Comparison of ENCODE assay signal across 28 cellular contexts in the genomic region with DNA sequence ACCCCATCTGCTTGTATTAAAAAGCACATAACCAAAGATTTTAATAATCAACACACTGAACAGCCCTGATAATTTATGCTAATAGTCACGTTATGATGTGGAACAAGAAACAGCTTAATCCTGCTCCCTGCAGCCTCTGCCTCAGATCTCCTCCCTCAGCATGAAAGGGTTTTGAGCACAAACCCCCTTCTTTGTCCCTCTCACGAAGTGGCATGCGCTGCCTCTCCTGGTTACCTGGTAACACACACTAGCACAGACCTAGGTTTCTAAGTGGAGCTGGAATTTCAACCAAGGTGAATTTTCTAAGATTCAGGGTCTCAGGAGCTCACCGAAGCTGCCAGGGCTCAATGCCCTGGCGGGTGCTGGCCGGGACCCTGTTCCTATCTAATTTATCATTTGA. TPM values are rescaled to one million over a fixed set of nuclear protein-coding genes. Genes with fewer than 3 reads are reported as not detected.
DNase-seq lines count a peak whose midpoint lies in the region; ATAC-seq and TF ChIP-seq lines count a peak whose summit lies in the region.
"Had no signal": no experiment of that assay in that cellular context is flagged by ENCODE, and none has a peak within 500 bp of the region (broad histone marks: within the 10 kb centered on the region; RNA-seq: fewer than 3 reads in every experiment).

No MANE protein-coding gene starts in this region.

- peak; percentile 22 for DNase-seq in NCI-H2107 treated with DMSO at 0.1 percent for 48 hours (lab: John Stamatoyannopoulos, UW; ENCODE audit: unreplicated experiment)
- no peak for DNase-seq in NCI-H2107 (lab: John Stamatoyannopoulos, UW)
- DNase-seq in GM23338 (ENCODE audit: low spot score), result peak; percentile 48
- peak; percentile 27 for DNase-seq in NCI-H69 (lab: John Stamatoyannopoulos, UW)
- DNase-seq in mesendoderm, result peak; percentile 34
- no peak for DNase-seq in ovary
- DNase-seq in aorta, result no peak
- DNase-seq: ACHN; CD4-positive, alpha-beta T cell; COR-L47; MM.1S; NCI-H1048; NCI-H1436; NCI-H187 treated with DMSO at 0.1 percent for 48 hours; NCI-H2171 treated with DMSO at 0.1 percent for 48 hours; NCI-H510A; SHP77 treated with DMSO at 0.1 percent for 48 hours had no signal

- no peaks in the 10 kb centered on the region for H4K20me1 ChIP-seq in GM23338 (replicated peaks; ENCODE audit: insufficient read depth)

- H3K27me3 ChIP-seq in GM23338 (ENCODE audit: insufficient read depth) (peaks cover 18% of the 10 kb centered on the region), mesendoderm (ENCODE audit: insufficient read depth, low read length, poor library complexity) (no peaks in the 10 kb centered on the region), ovary (no peaks in the 10 kb centered on the region), aorta (ENCODE audit: control insufficient read depth in 1 of 2, insufficient read depth in 2 of 2, low read length in 1 of 2) (no peaks in the 10 kb centered on the region)

- peaks cover 23% of the 10 kb centered on the region for H3K27me3 Mint-ChIP-seq in GM23338 (ENCODE audit: insufficient read depth, low read depth, poor library complexity)

- no peak overlapping the region for H4K5ac ChIP-seq in mesendoderm (ENCODE audit: low read length)

- no peak overlapping the region for H3K18ac ChIP-seq in mesendoderm (ENCODE audit: low read length)

- H3K4me1 Mint-ChIP-seq in GM23338, result peaks cover 55% of the 10 kb centered on the region

- no peak overlapping the region for H3K9ac ChIP-seq in mesendoderm (ENCODE audit: low read length)
- H3K9ac ChIP-seq: BLaER1 had no signal

- peak overlapping the region; percentile 14; the same call in 1 of the 2 replicates for H3K27ac Mint-ChIP-seq in GM23338
- H3K27ac Mint-ChIP-seq: CD4-positive, alpha-beta T cell had no signal

- no peaks in the 10 kb centered on the region for H3K79me2 ChIP-seq in GM23338 (replicated peaks; ENCODE audit: insufficient read depth)
- H3K79me2 ChIP-seq in mesendoderm (ENCODE audit: control insufficient read depth, insufficient read depth, low read length), result no peaks in the 10 kb centered on the region

- no peak overlapping the region for H2AFZ ChIP-seq in GM23338

- peaks cover 6% of the 10 kb centered on the region; the same call in 1 of the 2 replicates for H3F3A ChIP-seq in GM23338 (replicated peaks; ENCODE audit: low read depth)

- intact Hi-C loops in ovary (cut with DNase I) (loop anchor here in 2 of 4 donors (10.0 kb wide), 2 partner anchors 54 to 324 kb away; no protein-coding TSS in a partner anchor), aorta (cut with DNase I) (no loop called here)

- no peak for TF ChIP-seq POLR2A in ovary (IDR thresholded peaks at IDR 0.05)

- peaks cover 26% of the 10 kb centered on the region for H3K4me1 ChIP-seq in GM23338 (ENCODE audit: insufficient read depth)
- peaks cover 3% of the 10 kb centered on the region for H3K4me1 ChIP-seq in mesendoderm (ENCODE audit: control insufficient read depth, low read depth, low read length)
- H3K4me1 ChIP-seq in ovary (ENCODE audit: insufficient read depth), result no peaks in the 10 kb centered on the region
- H3K4me1 ChIP-seq in aorta (ENCODE audit: control insufficient read depth in 1 of 2, insufficient read depth in 2 of 2, low read length in 2 of 2), result no peaks in the 10 kb centered on the region

- H3K56ac ChIP-seq in mesendoderm (ENCODE audit: low read length), result no peak overlapping the region

- H3K4me2 ChIP-seq in GM23338 (no peak overlapping the region), mesendoderm (ENCODE audit: low read length) (no peak overlapping the region)
- H3K4me2 ChIP-seq: BLaER1 had no signal

- no peaks in the 10 kb centered on the region for H3K36me3 ChIP-seq in GM23338 (ENCODE audit: insufficient read depth)
- no peaks in the 10 kb centered on the region for H3K36me3 ChIP-seq in mesendoderm (ENCODE audit: control insufficient read depth, insufficient read depth, low read length)
- no peaks in the 10 kb centered on the region for H3K36me3 ChIP-seq in ovary
- no peaks in the 10 kb centered on the region for H3K36me3 ChIP-seq in aorta (ENCODE audit: control insufficient read depth in 1 of 2, insufficient read depth in 2 of 2, low read length in 1 of 2)
- H3K36me3 ChIP-seq: BLaER1, HAP-1 had no signal

- no peak overlapping the region for H4K8ac ChIP-seq in mesendoderm (ENCODE audit: low read depth, low read length)

- H2BK5ac ChIP-seq in mesendoderm (ENCODE audit: low read length), result no peak overlapping the region

- no peaks in the 10 kb centered on the region for H3K36me3 Mint-ChIP-seq in GM23338 (ENCODE audit: low read depth)

- H3K79me1 ChIP-seq in mesendoderm (ENCODE audit: low read length), result no peaks in the 10 kb centered on the region

- no peak overlapping the region for H2BK120ac ChIP-seq in mesendoderm (ENCODE audit: low read depth, low read length)

- H3K4me3 Mint-ChIP-seq in GM23338, result no peak overlapping the region; the same call in 2 of the 3 replicates
- H3K4me3 Mint-ChIP-seq: CD4-positive, alpha-beta T cell had no signal

- ATAC-seq in GM23338 (peak; percentile 7; the same call in 2 of the 3 replicates), GM18511 (IDR thresholded peaks at IDR 0.05; ENCODE audit: unreplicated experiment) (no peak), aorta (ENCODE audit: low FRiP score) (no peak)
- ATAC-seq: HepG2, K562 had no signal

- no peak for TF ChIP-seq EP300 in ovary (IDR thresholded peaks at IDR 0.05)

- no peak overlapping the region for H3K27ac ChIP-seq in GM23338 (ENCODE audit: low read depth)
- H3K27ac ChIP-seq in mesendoderm (ENCODE audit: low read depth, low read length), result no peak overlapping the region
- H3K27ac ChIP-seq in ovary, result no peak overlapping the region
- H3K27ac ChIP-seq in aorta (ENCODE audit: low read depth in 1 of 2, low read length in 2 of 2), result no peak overlapping the region
- H3K27ac ChIP-seq: 22Rv1, BLaER1, HL-60, RWPE1, SK-N-MC had no signal

- no peak overlapping the region for H3K4ac ChIP-seq in mesendoderm (ENCODE audit: low read depth, low read length)

- H3K9me3 ChIP-seq in ovary, result no peaks in the 10 kb centered on the region
- no peaks in the 10 kb centered on the region for H3K9me3 ChIP-seq in aorta (ENCODE audit: control insufficient read depth, low read length)
- H3K9me3 ChIP-seq: BLaER1, HAP-1 had no signal

- no peaks in the 10 kb centered on the region for H3K9me3 Mint-ChIP-seq in GM23338
- H3K9me3 Mint-ChIP-seq: CD4-positive, alpha-beta T cell had no signal

- H3K23ac ChIP-seq in mesendoderm (ENCODE audit: low read length), result no peak overlapping the region

- no peak overlapping the region for H2AK5ac ChIP-seq in mesendoderm (ENCODE audit: low read length)

- no CpG with 5 or more reads among the region's 6 CpGs for WGBS in mesendoderm (ENCODE audit: extremely low coverage, insufficient coverage, low lambda C conversion rate)
- WGBS in ovary, 3 donors, result 64 to 66% (median 64%) methylated on average over 6 of the region's 6 CpGs
- 69 to 77% methylated on average over 6 of the region's 6 CpGs for WGBS in aorta, 2 donors

- TF ChIP-seq CTCF in GM23338 (conservative IDR thresholded peaks at IDR 0.05; ENCODE audit: low read depth in 2 of 2) (no peak), ovary (IDR thresholded peaks at IDR 0.05) (no peak)

- H3K4me3 ChIP-seq in GM23338, result no peak overlapping the region
- H3K4me3 ChIP-seq in mesendoderm (ENCODE audit: low read length), result no peak overlapping the region
- H3K4me3 ChIP-seq in ovary, result no peak overlapping the region
- no peak overlapping the region for H3K4me3 ChIP-seq in aorta (ENCODE audit: low read length in 2 of 2)
- H3K4me3 ChIP-seq: BLaER1, HAP-1, K562, SK-N-MC had no signal

- no peaks in the 10 kb centered on the region for H3K9me2 ChIP-seq in GM23338 (ENCODE audit: insufficient read depth)

- no peak overlapping the region for H2BK15ac ChIP-seq in mesendoderm (replicated peaks; ENCODE audit: low read depth)

TF ChIP-seq in GM23338, 12 proteins besides CTCF, POLR2A, EP300 and RAD21 (continues in another document):
- TF ChIP-seq CREB1 (CRISPR knock-in tag; IDR thresholded peaks at IDR 0.05; ENCODE audit: low read depth), result no peak
- TF ChIP-seq EZH2 (IDR thresholded peaks at IDR 0.05; ENCODE audit: low read depth, unreplicated experiment), result no peak

RNA-seq across cellular contexts. Expression of a gene that starts 5.0 kb away (rescaled TPM):
- 75.6 and 78.5 TPM in 2 replicates for total RNA-seq in GM23338 (2014; rRNA removed; shearing (Covaris generic))
- 9.4 and 9.6 TPM in 2 replicates for polyA plus RNA-seq in GM23338 (2016; fragmentation: Nextera tagmentation; extraction: Ambion mirVana)
- 8.6 TPM for polyA plus RNA-seq in mesendoderm (2013, experiment 1 of 2)
- 8.8 TPM for polyA plus RNA-seq in mesendoderm (2013, experiment 2 of 2)
- total RNA-seq in ovary, result under 1 TPM in 2 of 7 donors, not detected in 5; 0.31 to 0.42 TPM
- polyA plus RNA-seq in ovary, result under 1 TPM in 1 of 2 donors, not detected in 1; 0.28 TPM
- 10 to 100 TPM in 1 of 2 donors, 1 to 10 TPM in 1; 5.9 to 27.8 TPM for total RNA-seq in aorta
- polyA plus RNA-seq in aorta, result 1 to 10 TPM in 1 of 2 donors, under 1 TPM in 1; 0.72 to 2.0 TPM
- total RNA-seq: CD4-positive, alpha-beta T cell; G401; HT-29; K562 had no signal
- polyA plus RNA-seq: HepG2, K562 had no signal

RNA-seq across cellular contexts. Expression of a gene that starts 26.7 kb away (rescaled TPM):
- total RNA-seq in GM23338 (2014; rRNA removed; shearing (Covaris generic)), result 74.8 and 79.7 TPM in 2 replicates
- polyA plus RNA-seq in GM23338 (2016; fragmentation: Nextera tagmentation; extraction: Ambion mirVana) (35.5 and 37.5 TPM in 2 replicates), ovary (10 to 100 TPM; 11.8 to 45.4 TPM), aorta (10 to 100 TPM; 38.1 to 76.5 TPM)
- 28.7 TPM for polyA plus RNA-seq in mesendoderm (2013, experiment 1 of 2)
- polyA plus RNA-seq in mesendoderm (2013, experiment 2 of 2), result 27.7 TPM
- total RNA-seq in ovary (10 to 100 TPM in 6 of 7 donors, 1 to 10 TPM in 1; 7.9 to 47.2 (median 24.3) TPM), aorta (100 to 1,000 TPM; 141 to 336 TPM)

Comparison
In these comparisons a context has a peak if more than half of its experiments do, and no peak if none do; other contexts are left out.
1. DNase-seq: peak in NCI-H2107 treated with DMSO at 0.1 percent for 48 hours (single experiment), GM23338 (single experiment), NCI-H69 (single experiment) and mesendoderm (single experiment); none in NCI-H2107 (single experiment), ovary (0 of 5) and aorta (0 of 2).
2. RNA of a gene that starts 5.0 kb away (total RNA-seq): 75.6 to 78.5 TPM in GM23338 and 5.9 to 27.8 TPM in aorta; 0.31 to 0.42 TPM in ovary; every median in the first group is over 4 times any median in the second.